12 cellular contexts compared by ENCODE assay signal in the genomic region with DNA sequence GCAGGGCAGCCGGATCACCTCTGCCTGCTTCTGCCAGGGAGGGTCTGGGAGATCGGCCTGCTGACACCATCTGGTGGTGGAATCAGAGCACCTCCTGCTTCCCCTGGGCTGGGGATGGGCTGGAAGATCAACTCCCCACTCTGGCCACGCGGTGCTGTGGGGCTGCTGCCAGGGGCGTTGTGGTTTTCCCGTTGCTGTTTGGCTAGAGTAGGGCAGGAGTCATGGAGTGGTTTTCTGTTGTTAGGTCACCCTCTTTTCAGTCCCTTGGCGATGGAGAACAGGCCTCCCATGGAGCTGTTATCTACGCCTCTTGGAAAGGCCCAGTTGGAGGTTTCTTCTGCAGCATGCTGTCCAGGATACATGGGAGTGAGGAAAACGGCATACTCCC. TPM values are rescaled to one million over a fixed set of nuclear protein-coding genes. Genes with fewer than 3 reads are reported as not detected.
DNase-seq lines count a peak whose midpoint lies in the region; ATAC-seq and TF ChIP-seq lines count a peak whose summit lies in the region.
"Had no signal": no experiment of that assay in that cellular context is flagged by ENCODE, and none has a peak within 500 bp of the region (broad histone marks: within the 10 kb centered on the region; RNA-seq: fewer than 3 reads in every experiment).

No MANE protein-coding gene starts in this region.

- no peaks in the 10 kb centered on the region for H3K9me3 Mint-ChIP-seq in activated T-helper 2 cell treated with anti-CD3 and anti-CD28 coated beads, Interferon-gamma antibody, Interleukin-2, Interleukin-4, amounts not matched to agents 10 μg/mL and 5 μg/mL and 100 μg/mL, durations not matched to agents 14 hours and 24 hours and 36 hours
- H3K9me3 Mint-ChIP-seq: activated naive CD8-positive, alpha-beta T cell treated with anti-CD3 and anti-CD28 coated beads, Interleukin-2, amount 10 ng/mL, durations not matched to agents 7 days and 5 days had no signal

- 64 to 73% (median 69%) methylated on average over 9 of the region's 9 CpGs for WGBS in ovary, 3 donors

- H3K27ac Mint-ChIP-seq in activated T-helper 2 cell treated with anti-CD3 and anti-CD28 coated beads, Interferon-gamma antibody, Interleukin-2, Interleukin-4, amounts not matched to agents 10 μg/mL and 5 μg/mL and 100 μg/mL, durations not matched to agents 14 hours and 24 hours and 36 hours = no peak overlapping the region
- H3K27ac Mint-ChIP-seq: activated naive CD8-positive, alpha-beta T cell treated with anti-CD3 and anti-CD28 coated beads, Interleukin-2, amount 10 ng/mL, durations not matched to agents 7 days and 5 days had no signal

- TF ChIP-seq POLR2A in ovary (IDR thresholded peaks at IDR 0.05) = no peak

- no peak overlapping the region for H3K27ac ChIP-seq in ovary
- H3K27ac ChIP-seq: spleen, thoracic aorta had no signal

- peaks cover 3% of the 10 kb centered on the region for H3K4me1 ChIP-seq in ovary (ENCODE audit: insufficient read depth)

- TF ChIP-seq CTCF in GM13976 (IDR thresholded peaks at IDR 0.05; ENCODE audit: borderline replicate concordance, control extremely low read depth, extremely low read depth, insufficient read depth, missing control alignments) (peak; percentile 22), ovary (IDR thresholded peaks at IDR 0.05) (no peak)

- no peaks in the 10 kb centered on the region for H3K27me3 ChIP-seq in ovary
- H3K27me3 ChIP-seq: spleen had no signal

- DNase-seq in GM13976 (ENCODE audit: low spot score) = no peak
- peak; percentile 20 for DNase-seq in NCI-H2029 treated with DMSO at 0.1 percent for 48 hours (lab: John Stamatoyannopoulos, UW)
- DNase-seq in fibroblast of peridontal ligament (ENCODE audit: extremely low read depth) = peak; percentile 18
- peak in 3 of 5 donors; percentile 26 to 48 (median 27) for DNase-seq in ovary
- DNase-seq in NCI-H1436 treated with DMSO at 0.1 percent for 48 hours (lab: John Stamatoyannopoulos, UW) = no peak
- DNase-seq in activated T-helper 2 cell treated with anti-CD3 and anti-CD28 coated beads, Interferon-gamma antibody, Interleukin-2, Interleukin-4, amounts not matched to agents 10 μg/mL and 5 μg/mL and 100 μg/mL, durations not matched to agents 14 hours and 24 hours and 36 hours (ENCODE audit: low spot score) = no peak
- no peak for DNase-seq in NCI-H1048 (lab: John Stamatoyannopoulos, UW)
- DNase-seq: activated naive CD8-positive, alpha-beta T cell treated with anti-CD3 and anti-CD28 coated beads, Interleukin-2, amount 10 ng/mL, durations not matched to agents 7 days and 5 days; NCI-H1105 treated with DMSO at 0.1 percent for 48 hours; spleen had no signal

- H3K27me3 Mint-ChIP-seq in activated T-helper 2 cell treated with anti-CD3 and anti-CD28 coated beads, Interferon-gamma antibody, Interleukin-2, Interleukin-4, amounts not matched to agents 10 μg/mL and 5 μg/mL and 100 μg/mL, durations not matched to agents 14 hours and 24 hours and 36 hours (ENCODE audit: low read depth) = no peaks in the 10 kb centered on the region
- H3K27me3 Mint-ChIP-seq: activated naive CD8-positive, alpha-beta T cell treated with anti-CD3 and anti-CD28 coated beads, Interleukin-2, amount 10 ng/mL, durations not matched to agents 7 days and 5 days had no signal

- H3K36me3 Mint-ChIP-seq in activated T-helper 2 cell treated with anti-CD3 and anti-CD28 coated beads, Interferon-gamma antibody, Interleukin-2, Interleukin-4, amounts not matched to agents 10 μg/mL and 5 μg/mL and 100 μg/mL, durations not matched to agents 14 hours and 24 hours and 36 hours (ENCODE audit: low read depth) = peaks cover 96% of the 10 kb centered on the region

- no peak overlapping the region for H3K4me3 Mint-ChIP-seq in activated T-helper 2 cell treated with anti-CD3 and anti-CD28 coated beads, Interferon-gamma antibody, Interleukin-2, Interleukin-4, amounts not matched to agents 10 μg/mL and 5 μg/mL and 100 μg/mL, durations not matched to agents 14 hours and 24 hours and 36 hours (ENCODE audit: low read depth)
- H3K4me3 Mint-ChIP-seq: activated naive CD8-positive, alpha-beta T cell treated with anti-CD3 and anti-CD28 coated beads, Interleukin-2, amount 10 ng/mL, durations not matched to agents 7 days and 5 days had no signal

- in situ Hi-C loops in GM13976 (cut with MboI; ENCODE audit: low sequenced_read_pairs, unreplicated experiment) = loop anchor here (25.0 kb wide), 1 partner anchor 576 kb away; no protein-coding TSS in a partner anchor

- no peak for TF ChIP-seq EP300 in ovary (IDR thresholded peaks at IDR 0.05)

- H3K4me1 Mint-ChIP-seq in activated T-helper 2 cell treated with anti-CD3 and anti-CD28 coated beads, Interferon-gamma antibody, Interleukin-2, Interleukin-4, amounts not matched to agents 10 μg/mL and 5 μg/mL and 100 μg/mL, durations not matched to agents 14 hours and 24 hours and 36 hours (ENCODE audit: low read depth) = peaks cover 33% of the 10 kb centered on the region

- no peaks in the 10 kb centered on the region for H3K36me3 ChIP-seq in ovary
- H3K36me3 ChIP-seq: thoracic aorta had no signal

- ATAC-seq in HG02610 (IDR thresholded peaks at IDR 0.05; ENCODE audit: unreplicated experiment) = no peak

- H3K4me3 ChIP-seq in ovary = no peak overlapping the region
- H3K4me3 ChIP-seq: spleen, thoracic aorta had no signal

- H3K9me3 ChIP-seq in ovary = no peaks in the 10 kb centered on the region
- H3K9me3 ChIP-seq: thoracic aorta had no signal

- intact Hi-C loops in ovary (cut with DNase I) = no loop called here
- intact Hi-C loops in activated T-helper 2 cell treated with anti-CD3 and anti-CD28 coated beads, Interferon-gamma antibody, Interleukin-2, Interleukin-4, amounts not matched to agents 10 μg/mL and 5 μg/mL and 100 μg/mL, durations not matched to agents 14 hours and 24 hours and 36 hours (cut with micrococcal nuclease) = no loop called here

RNA-seq across cellular contexts. Expression of a gene that starts 15.2 kb away (rescaled TPM):
- 10 to 100 TPM; 16.8 to 34.7 (median 21.2) TPM for total RNA-seq in ovary
- 10 to 100 TPM; 11.6 to 17.7 TPM for polyA plus RNA-seq in ovary
- 214 and 225 TPM in 2 replicates for total RNA-seq in activated T-helper 2 cell treated with anti-CD3 and anti-CD28 coated beads, Interferon-gamma antibody, Interleukin-2, Interleukin-4, amounts not matched to agents 10 μg/mL and 5 μg/mL and 100 μg/mL, durations not matched to agents 14 hours and 24 hours and 36 hours

Comparison
In these comparisons a context has a peak if more than half of its experiments do, and no peak if none do; other contexts are left out.
1. DNase-seq: peak in NCI-H2029 treated with DMSO at 0.1 percent for 48 hours (single experiment), fibroblast of peridontal ligament (single experiment) and ovary (3 of 5); none in GM13976 (single experiment), NCI-H1436 treated with DMSO at 0.1 percent for 48 hours (single experiment), activated T-helper 2 cell treated with anti-CD3 and anti-CD28 coated beads, Interferon-gamma antibody, Interleukin-2, Interleukin-4, amounts not matched to agents 10 μg/mL and 5 μg/mL and 100 μg/mL, durations not matched to agents 14 hours and 24 hours and 36 hours (single experiment) and NCI-H1048 (single experiment).